Comparison of ENCODE assay signal across 9 cellular contexts in genomic region chr11:76210920-76211851, GRCh38. TPM values are rescaled to one million over a fixed set of nuclear protein-coding genes. Genes with fewer than 3 reads are reported as not detected.
A peak's percentile ranks its signal among the peaks of the same experiment; 100 is the strongest.
DNase-seq lines count a peak whose midpoint lies in the region; ATAC-seq and TF ChIP-seq lines count a peak whose summit lies in the region.
"Had no signal": no experiment of that assay in that cellular context is flagged by ENCODE, and none has a peak within 500 bp of the region (broad histone marks: within the 10 kb centered on the region; RNA-seq: fewer than 3 reads in every experiment).

No MANE protein-coding gene starts in this region.

- TF ChIP-seq EP300 in transverse colon (IDR thresholded peaks at IDR 0.05; ENCODE audit: low read depth), result no peak

- H3K9me3 Mint-ChIP-seq in activated T-cell treated with anti-CD3 and anti-CD28 coated beads, Interleukin-2, amount 50 U/mL, for 4 hours, result no peaks in the 10 kb centered on the region
- H3K9me3 Mint-ChIP-seq in chondrocyte (ENCODE audit: low read depth), result no peaks in the 10 kb centered on the region
- H3K9me3 Mint-ChIP-seq in mesothelial cell of epicardium, result no peaks in the 10 kb centered on the region

- no peaks in the 10 kb centered on the region for H3K36me3 Mint-ChIP-seq in activated T-cell treated with anti-CD3 and anti-CD28 coated beads, Interleukin-2, amount 50 U/mL, for 4 hours (ENCODE audit: insufficient read depth)
- H3K36me3 Mint-ChIP-seq in chondrocyte (ENCODE audit: low read depth) (no peaks in the 10 kb centered on the region), mesothelial cell of epicardium (no peaks in the 10 kb centered on the region)

- intact Hi-C loops in transverse colon (cut with DNase I; ENCODE audit: low total_unique reads), result no loop called here

- no peaks in the 10 kb centered on the region for H3K36me3 ChIP-seq in transverse colon

- TF ChIP-seq POLR2A in transverse colon (IDR thresholded peaks at IDR 0.05), result no peak

- peaks cover 8 to 51% (median 48%) of the 10 kb centered on the region in 4 donors for H3K4me1 ChIP-seq in transverse colon

- in situ Hi-C loops in transverse colon (cut with MboI; ENCODE audit: low pct_ligation_motif_present in 1 of 4, low pct_unique_long_range_greater_than_20kb in 1 of 4, low sequenced_read_pairs in 3 of 4), result loop anchor here in 3 of 4 donors (10.0 to 25.0 kb wide), 2 partner anchors 101 to 104 kb away; no protein-coding TSS in a partner anchor

- H3K27ac ChIP-seq in transverse colon, result peak overlapping the region in 1 of 4 donors; percentile 59

- ATAC-seq in activated T-cell treated with anti-CD3 and anti-CD28 coated beads, Interleukin-2, amount 50 U/mL, for 4 hours, result no peak

- DNase-seq in activated T-cell treated with anti-CD3 and anti-CD28 coated beads, Interleukin-2, amount 50 U/mL, for 4 hours, result no peak
- DNase-seq in activated T-cell treated with anti-CD3 and anti-CD28 coated beads, Interleukin-2, amount 50 U/mL, for 48 hours, result no peak
- DNase-seq in chondrocyte (ENCODE audit: low spot score) (no peak), mesothelial cell of epicardium (ENCODE audit: low spot score in 2 of 2, unreplicated experiment in 2 of 2) (no peak), transverse colon (peak; percentile 40), superior temporal gyrus (ENCODE audit: extremely low spot score) (no peak), NCI-H1694 treated with DMSO at 0.1 percent for 48 hours (lab: John Stamatoyannopoulos, UW) (no peak), GOT3 (lab: John Stamatoyannopoulos, UW) (no peak)

- H3K27me3 ChIP-seq in transverse colon, result peaks cover 60% of the 10 kb centered on the region

- H3K4me3 Mint-ChIP-seq in activated T-cell treated with anti-CD3 and anti-CD28 coated beads, Interleukin-2, amount 50 U/mL, for 4 hours, result peak overlapping the region; percentile 67
- H3K4me3 Mint-ChIP-seq in chondrocyte (ENCODE audit: unreplicated experiment) (peak overlapping the region; percentile 54), mesothelial cell of epicardium (peak overlapping the region; percentile 69)

- peaks cover 29% of the 10 kb centered on the region for H3K27me3 Mint-ChIP-seq in activated T-cell treated with anti-CD3 and anti-CD28 coated beads, Interleukin-2, amount 50 U/mL, for 4 hours (ENCODE audit: low read depth)
- H3K27me3 Mint-ChIP-seq in chondrocyte (ENCODE audit: low read depth) (peaks cover 6% of the 10 kb centered on the region), mesothelial cell of epicardium (ENCODE audit: low read depth) (peaks cover 56% of the 10 kb centered on the region)

- no peak for TF ChIP-seq CTCF in chondrocyte (IDR thresholded peaks at IDR 0.05)
- no peak for TF ChIP-seq CTCF in mesothelial cell of epicardium (IDR thresholded peaks at IDR 0.05; ENCODE audit: unreplicated experiment)
- TF ChIP-seq CTCF in transverse colon (IDR thresholded peaks at IDR 0.05), result no peak

- no peaks in the 10 kb centered on the region for H3K9me3 ChIP-seq in transverse colon

- peak overlapping the region; percentile 35 to 64 (median 46) for H3K4me3 ChIP-seq in transverse colon

- peaks cover 11% of the 10 kb centered on the region for H3K4me1 Mint-ChIP-seq in activated T-cell treated with anti-CD3 and anti-CD28 coated beads, Interleukin-2, amount 50 U/mL, for 4 hours (ENCODE audit: low read depth)
- H3K4me1 Mint-ChIP-seq in chondrocyte (ENCODE audit: low read depth) (peaks cover 20% of the 10 kb centered on the region), mesothelial cell of epicardium (peaks cover 9% of the 10 kb centered on the region)

- H3K27ac Mint-ChIP-seq in chondrocyte (ENCODE audit: unreplicated experiment), result no peak overlapping the region
- no peak overlapping the region for H3K27ac Mint-ChIP-seq in mesothelial cell of epicardium

- 19% methylated on average over 35 of the region's 35 CpGs; no CpG with 5 or more reads in 1 of the 2 donors for WGBS in transverse colon (ENCODE audit: low coverage in 1 of 2), 2 donors

RNA-seq across cellular contexts. Expression of gene WNT11, which starts 4.9 kb away (rescaled TPM):
- under 1 TPM in 1 of 3 donors, not detected in 2; 0.26 TPM for total RNA-seq in activated T-cell treated with anti-CD3 and anti-CD28 coated beads, Interleukin-2, amount 50 U/mL, for 4 hours
- total RNA-seq in chondrocyte, result 20.7 to 69.4 TPM (median 24.5 TPM) in 3 replicates
- total RNA-seq in mesothelial cell of epicardium, result 22.5 to 24.1 TPM (median 22.8 TPM) in 3 replicates
- 10 to 100 TPM in 2 of 4 donors, 1 to 10 TPM in 2; 2.4 to 14.6 (median 9.9) TPM for total RNA-seq in transverse colon
- total RNA-seq: glomerular endothelial cell had no signal
